ENCODE assay signal across 8 cellular contexts in the genomic region with DNA sequence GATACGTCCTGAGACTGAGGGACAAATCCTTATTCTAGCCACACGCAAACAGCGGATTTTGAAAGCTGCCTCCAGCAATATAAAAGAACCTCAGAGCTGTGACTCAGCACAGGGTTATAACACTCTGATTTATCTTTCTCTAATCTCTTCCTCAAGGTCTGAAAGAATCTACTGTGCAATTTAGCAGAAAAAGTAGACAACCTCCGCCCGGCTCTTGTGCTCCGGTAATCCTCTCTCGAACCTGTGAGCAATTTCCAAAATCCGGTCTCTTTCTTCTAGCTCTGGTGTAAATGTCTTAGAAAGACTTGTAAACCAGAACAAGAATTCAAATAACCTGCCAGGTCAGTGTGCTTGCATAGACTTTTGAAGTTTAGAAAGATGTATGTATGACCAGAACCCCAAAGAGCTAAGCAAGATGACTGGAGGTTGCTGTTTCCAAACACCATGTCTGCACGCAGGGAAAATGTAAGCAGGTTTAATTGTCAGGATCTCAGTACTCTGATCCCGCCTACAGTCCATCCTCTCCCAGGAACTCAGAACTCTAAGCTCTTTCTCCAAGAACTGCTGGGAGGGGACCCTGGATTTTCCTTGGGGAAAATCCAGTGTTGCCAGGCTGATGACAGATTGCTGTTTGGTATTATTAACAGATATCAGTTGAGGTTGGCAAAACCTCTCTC.
DNase-seq lines count a peak whose midpoint lies in the region; ATAC-seq, FAIRE-seq and TF ChIP-seq lines count a peak whose summit lies in the region.

No MANE protein-coding gene starts in this region.

- peaks cover 0 to 14% (median 7%) of the 10 kb centered on the region in 3 donors for H3K4me1 ChIP-seq in pancreas

- H3K4me3 ChIP-seq in pancreas: peak overlapping the region in 1 of 4 donors; percentile 0

- TF ChIP-seq CTCF in pancreas (IDR thresholded peaks at IDR 0.05): no peak

- H3K27me3 ChIP-seq in pancreas: no peaks in the 10 kb centered on the region

- peak; percentile 14 for DNase-seq in GM03348 (ENCODE audit: low spot score)
- DNase-seq in OCI-M1 (lab: John Stamatoyannopoulos, UW): peak; percentile 27
- DNase-seq in dedifferentiated amniotic fluid mesenchymal stem cell (ENCODE audit: extremely low spot score): peak; percentile 36
- no peak for DNase-seq in pancreas
- no peak for DNase-seq in activated gamma-delta T cell treated with Interleukin-2 at 50 U/mL for 16 hours
- DNase-seq in nucleus accumbens (lab: John Stamatoyannopoulos, UW): no peak
- no peak for DNase-seq in NCI-H345 treated with DMSO at 0.1 percent for 48 hours (lab: John Stamatoyannopoulos, UW; ENCODE audit: unreplicated experiment)
- DNase-seq in cortex of kidney (lab: John Stamatoyannopoulos, UW): no peak

- H3K27ac ChIP-seq in pancreas: peak overlapping the region; percentile 59 to 87 (median 68)

- H3K9me3 ChIP-seq in pancreas: no peaks in the 10 kb centered on the region

- intact Hi-C loops in pancreas (cut with DNase I): no loop called here

- ATAC-seq in pancreas: peak; percentile 33 to 55 (median 42)

- 25 to 27% methylated on average over 10 of the region's 10 CpGs for WGBS in pancreas, 2 donors

- no peak for FAIRE-seq in pancreas (lab: Jason Lieb, UNC)

- no peaks in the 10 kb centered on the region for H3K36me3 ChIP-seq in pancreas

Comparison
In these comparisons a context has a peak if more than half of its experiments do, and no peak if none do; other contexts are left out.
1. DNase-seq: peak in GM03348 (single experiment), OCI-M1 (single experiment) and dedifferentiated amniotic fluid mesenchymal stem cell (single experiment); none in pancreas (0 of 6), activated gamma-delta T cell treated with Interleukin-2 at 50 U/mL for 16 hours (single experiment), nucleus accumbens (0 of 56), NCI-H345 treated with DMSO at 0.1 percent for 48 hours (single experiment) and cortex of kidney (single experiment).